ENCODE assay signal across 20 cellular contexts in the genomic region with DNA sequence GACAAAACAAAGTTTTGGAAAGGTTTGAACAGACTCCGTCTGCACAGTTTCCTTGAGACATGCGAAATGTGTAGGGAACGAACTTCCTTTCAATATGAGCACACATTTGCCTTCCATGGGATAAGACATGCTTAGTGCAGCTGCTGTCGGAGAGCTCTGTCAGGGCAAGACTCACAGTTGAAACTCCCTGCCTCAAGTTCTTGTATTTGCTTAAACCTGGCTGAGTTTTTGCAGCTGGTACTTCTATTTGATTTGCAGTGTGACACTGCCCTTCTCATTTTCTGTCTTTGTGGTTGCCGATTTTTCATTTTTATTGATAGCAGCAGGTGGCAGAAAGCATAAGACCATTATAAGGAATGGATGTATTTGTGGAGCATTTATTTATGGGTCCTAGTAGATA. TPM values are rescaled to one million over a fixed set of nuclear protein-coding genes. Genes with fewer than 3 reads are reported as not detected.
DNase-seq lines count a peak whose midpoint lies in the region; ATAC-seq and TF ChIP-seq lines count a peak whose summit lies in the region.
"Had no signal": no experiment of that assay in that cellular context is flagged by ENCODE, and none has a peak within 500 bp of the region (broad histone marks: within the 10 kb centered on the region; RNA-seq: fewer than 3 reads in every experiment).

No MANE protein-coding gene starts in this region.

- H3K9ac ChIP-seq in SK-N-MC (ENCODE audit: insufficient read length) = no peak overlapping the region
- H3K9ac ChIP-seq: KMS-11 had no signal

- H3K27me3 ChIP-seq in upper lobe of right lung = no peaks in the 10 kb centered on the region

- H3K27ac ChIP-seq in 22Rv1 (peak overlapping the region; percentile 25; the same call in 1 of the 2 replicates), SK-N-MC (peak overlapping the region; percentile 86), upper lobe of right lung (no peak overlapping the region)
- H3K27ac ChIP-seq: HL-60, KMS-11, psoas muscle, VCaP had no signal

- intact Hi-C loops in upper lobe of right lung (cut with DNase I) = no loop called here
- intact Hi-C loops in left cardiac atrium (cut with DNase I) = no loop called here

- H3K4me3 ChIP-seq in SK-N-MC = 0 out of 2 replicates have a peak overlapping the region, but pooled peaks have one; percentile 7
- no peak overlapping the region for H3K4me3 ChIP-seq in upper lobe of right lung
- H3K4me3 ChIP-seq: psoas muscle had no signal

- TF ChIP-seq CTCF in 22Rv1 (IDR thresholded peaks at IDR 0.05) (no peak), upper lobe of right lung (IDR thresholded peaks at IDR 0.05) (no peak)

- H3K9me3 ChIP-seq in SK-N-MC (ENCODE audit: low read depth, low read length) (no peaks in the 10 kb centered on the region), upper lobe of right lung (no peaks in the 10 kb centered on the region)
- H3K9me3 ChIP-seq: psoas muscle had no signal

- ATAC-seq in upper lobe of right lung (no peak), left cardiac atrium (no peak)
- ATAC-seq: activated naive CD8-positive, alpha-beta T cell treated with anti-CD3 and anti-CD28 coated beads, Interleukin-2, amount 50 U/mL, for 24 hours; CD8-positive, alpha-beta T cell; psoas muscle; stimulated activated naive CD8-positive, alpha-beta T cell treated with anti-CD3 and anti-CD28 coated beads, Interleukin-15, amount 100 ng/mL, for 72 hours had no signal

- no peaks in the 10 kb centered on the region for H3K36me3 ChIP-seq in SK-N-MC (ENCODE audit: insufficient read depth, low read length)
- no peaks in the 10 kb centered on the region for H3K36me3 ChIP-seq in upper lobe of right lung

- DNase-seq in NCI-H146 treated with DMSO at 0.1 percent for 48 hours (lab: John Stamatoyannopoulos, UW; ENCODE audit: unreplicated experiment) (peak; percentile 64), SK-N-MC (ENCODE audit: low read depth, low spot score) (no peak), left kidney (ENCODE audit: low read depth, low spot score) (peak; percentile 54), upper lobe of right lung (no peak), NCI-H2227 (lab: John Stamatoyannopoulos, UW; ENCODE audit: unreplicated experiment) (no peak), left cardiac atrium (no peak)
- no peak for DNase-seq in stimulated activated naive CD4-positive, alpha-beta T cell treated with Interleukin-2 at 50 U/mL for 16 hours (lab: John Stamatoyannopoulos, UW)
- DNase-seq: activated naive CD8-positive, alpha-beta T cell treated with anti-CD3 and anti-CD28 coated beads, Interleukin-2, amount 50 U/mL, for 24 hours; CD8-positive, alpha-beta T cell; central memory CD4-positive, alpha-beta T cell; effector CD8-positive, alpha-beta T cell; NCI-H1436; NCI-H524; psoas muscle; stimulated activated CD4-positive, alpha-beta T cell treated with anti-CD3 and anti-CD28 coated beads, Interleukin-15, amount 100 ng/mL, for 24 hours; stimulated activated naive CD8-positive, alpha-beta T cell treated with anti-CD3 and anti-CD28 coated beads, Interleukin-15, amount 100 ng/mL, for 72 hours had no signal

- no peaks in the 10 kb centered on the region for H3K4me1 ChIP-seq in upper lobe of right lung
- H3K4me1 ChIP-seq: psoas muscle had no signal

RNA-seq across cellular contexts. Expression of a gene that starts 18.2 kb away (rescaled TPM):
- total RNA-seq in upper lobe of right lung = 8.8 TPM
- 1 to 10 TPM in 1 of 2 donors, under 1 TPM in 1; 0.68 to 1.8 TPM for total RNA-seq in left cardiac atrium

Comparison
In these comparisons a context has a peak if more than half of its experiments do, and no peak if none do; other contexts are left out.
1. DNase-seq: peak in NCI-H146 treated with DMSO at 0.1 percent for 48 hours (single experiment) and left kidney (single experiment); none in SK-N-MC (single experiment), upper lobe of right lung (single experiment), NCI-H2227 (single experiment), left cardiac atrium (single experiment) and stimulated activated naive CD4-positive, alpha-beta T cell treated with Interleukin-2 at 50 U/mL for 16 hours (single experiment).